Comparison of ENCODE assay signal across 8 cellular contexts in genomic region chr1:232635778-232636356, GRCh38. TPM values are rescaled to one million over a fixed set of nuclear protein-coding genes. Genes with fewer than 3 reads are reported as not detected.
DNase-seq lines count a peak whose midpoint lies in the region; ATAC-seq and TF ChIP-seq lines count a peak whose summit lies in the region.

No MANE protein-coding gene starts in this region.

- TF ChIP-seq EP300 in stomach (IDR thresholded peaks at IDR 0.05): no peak

- H3K27ac ChIP-seq in ascending aorta (no peak overlapping the region), stomach (no peak overlapping the region)

- POLR2A ChIA-PET in BJ (lab: Charles Lee): no interaction called here

- peaks cover 2% of the 10 kb centered on the region for H3K4me1 Mint-ChIP-seq in activated T-helper 2 cell treated with anti-CD3 and anti-CD28 coated beads, Interferon-gamma antibody, Interleukin-2, Interleukin-4, amounts not matched to agents 10 μg/mL and 5 μg/mL and 100 μg/mL, durations not matched to agents 14 hours and 24 hours and 36 hours (ENCODE audit: low read depth)

- H3K9me3 ChIP-seq in ascending aorta (no peaks in the 10 kb centered on the region), stomach (no peaks in the 10 kb centered on the region)

- peak; percentile 57 for TF ChIP-seq CTCF in BJ (IDR thresholded peaks at IDR 0.05; ENCODE audit: insufficient read depth, low read depth, low read length)
- TF ChIP-seq CTCF in ascending aorta (IDR thresholded peaks at IDR 0.05): peak; percentile 44 to 75 (median 70)
- TF ChIP-seq CTCF in stomach (IDR thresholded peaks at IDR 0.05): peak in 5 of 7 experiments; percentile 47 to 80 (median 74)

- H3K27me3 ChIP-seq in BJ (ENCODE audit: control insufficient read depth, insufficient read depth, low read length): peaks cover 5% of the 10 kb centered on the region
- no peaks in the 10 kb centered on the region for H3K27me3 ChIP-seq in ascending aorta
- H3K27me3 ChIP-seq in stomach: no peaks in the 10 kb centered on the region

- H3K4me1 ChIP-seq in ascending aorta: no peaks in the 10 kb centered on the region
- H3K4me1 ChIP-seq in stomach: peaks cover 0 to 27% (median 4%) of the 10 kb centered on the region in 4 donors

- ATAC-seq in GM18867 (IDR thresholded peaks at IDR 0.05; ENCODE audit: unreplicated experiment) (peak; percentile 79), HG03139 (IDR thresholded peaks at IDR 0.05; ENCODE audit: unreplicated experiment) (peak; percentile 73)

- DNase-seq in BJ (ENCODE audit: low read depth) (no peak), NCI-H2196 treated with DMSO at 0.1 percent for 48 hours (lab: John Stamatoyannopoulos, UW; ENCODE audit: unreplicated experiment) (peak; percentile 34), ascending aorta (ENCODE audit: low spot score in 2 of 2) (no peak), hepatic stellate cell (ENCODE audit: low spot score) (peak; percentile 38), stomach (no peak)
- DNase-seq in activated T-helper 2 cell treated with anti-CD3 and anti-CD28 coated beads, Interferon-gamma antibody, Interleukin-2, Interleukin-4, amounts not matched to agents 10 μg/mL and 5 μg/mL and 100 μg/mL, durations not matched to agents 14 hours and 24 hours and 36 hours (ENCODE audit: low spot score): no peak

- 0 to 2% (median 1%) methylated on average over 3 of the region's 3 CpGs for WGBS in stomach, 5 donors

- H3K36me3 ChIP-seq in BJ (ENCODE audit: control insufficient read depth, insufficient read depth, low read length) (no peaks in the 10 kb centered on the region), ascending aorta (no peaks in the 10 kb centered on the region), stomach (no peaks in the 10 kb centered on the region)

- CTCF ChIA-PET in BJ (lab: Yijun Ruan, JAX): no interaction called here

- no peak overlapping the region for H3K27ac Mint-ChIP-seq in activated T-helper 2 cell treated with anti-CD3 and anti-CD28 coated beads, Interferon-gamma antibody, Interleukin-2, Interleukin-4, amounts not matched to agents 10 μg/mL and 5 μg/mL and 100 μg/mL, durations not matched to agents 14 hours and 24 hours and 36 hours

- intact Hi-C loops in ascending aorta (cut with DNase I) (loop anchor here (5.0 to 10.0 kb wide), 2 partner anchors 221 to 606 kb away; no protein-coding TSS in a partner anchor), stomach (cut with DNase I; ENCODE audit: low total_unique reads) (loop anchor here (5.0 to 10.0 kb wide), 4 partner anchors 319 to 769 kb away; partner anchors contain the start of gene NTPCR)
- intact Hi-C loops in activated T-helper 2 cell treated with anti-CD3 and anti-CD28 coated beads, Interferon-gamma antibody, Interleukin-2, Interleukin-4, amounts not matched to agents 10 μg/mL and 5 μg/mL and 100 μg/mL, durations not matched to agents 14 hours and 24 hours and 36 hours (cut with micrococcal nuclease): loop anchor here (1.0 to 5.0 kb wide), 2 partner anchors 391 to 605 kb away; no protein-coding TSS in a partner anchor

- H3K4me3 ChIP-seq in BJ (ENCODE audit: low read depth, low read length) (no peak overlapping the region), ascending aorta (no peak overlapping the region), stomach (no peak overlapping the region)

- no peak for TF ChIP-seq POLR2A in stomach (IDR thresholded peaks at IDR 0.05)

- H3K4me3 Mint-ChIP-seq in activated T-helper 2 cell treated with anti-CD3 and anti-CD28 coated beads, Interferon-gamma antibody, Interleukin-2, Interleukin-4, amounts not matched to agents 10 μg/mL and 5 μg/mL and 100 μg/mL, durations not matched to agents 14 hours and 24 hours and 36 hours (ENCODE audit: low read depth): no peak overlapping the region

- no peaks in the 10 kb centered on the region for H3K9me3 Mint-ChIP-seq in activated T-helper 2 cell treated with anti-CD3 and anti-CD28 coated beads, Interferon-gamma antibody, Interleukin-2, Interleukin-4, amounts not matched to agents 10 μg/mL and 5 μg/mL and 100 μg/mL, durations not matched to agents 14 hours and 24 hours and 36 hours

- no peaks in the 10 kb centered on the region for H3K36me3 Mint-ChIP-seq in activated T-helper 2 cell treated with anti-CD3 and anti-CD28 coated beads, Interferon-gamma antibody, Interleukin-2, Interleukin-4, amounts not matched to agents 10 μg/mL and 5 μg/mL and 100 μg/mL, durations not matched to agents 14 hours and 24 hours and 36 hours (ENCODE audit: low read depth)

- H3K27me3 Mint-ChIP-seq in activated T-helper 2 cell treated with anti-CD3 and anti-CD28 coated beads, Interferon-gamma antibody, Interleukin-2, Interleukin-4, amounts not matched to agents 10 μg/mL and 5 μg/mL and 100 μg/mL, durations not matched to agents 14 hours and 24 hours and 36 hours (ENCODE audit: low read depth): peaks cover 23% of the 10 kb centered on the region

RNA-seq across cellular contexts. Expression of gene SIPA1L2, which starts 5.9 kb away (rescaled TPM):
- polyA plus RNA-seq in BJ (2011; rRNA removed): 3.1 and 5.1 TPM in 2 replicates
- polyA minus RNA-seq in BJ (2011; rRNA and poly(A)+ RNA removed): 5.8 and 8.3 TPM in 2 replicates
- total RNA-seq in ascending aorta: 18.1 TPM
- 100 to 1,000 TPM in 1 of 5 donors, 10 to 100 TPM in 3, 1 to 10 TPM in 1; 6.4 to 240 (median 37.5) TPM for total RNA-seq in stomach
- 1 to 10 TPM; 2.5 to 6.8 (median 4.1) TPM for polyA plus RNA-seq in stomach
- total RNA-seq in activated T-helper 2 cell treated with anti-CD3 and anti-CD28 coated beads, Interferon-gamma antibody, Interleukin-2, Interleukin-4, amounts not matched to agents 10 μg/mL and 5 μg/mL and 100 μg/mL, durations not matched to agents 14 hours and 24 hours and 36 hours: 3.4 and 3.7 TPM in 2 replicates

Comparison
In these comparisons a context has a peak if more than half of its experiments do, and no peak if none do; other contexts are left out.
1. DNase-seq: peak in NCI-H2196 treated with DMSO at 0.1 percent for 48 hours (single experiment) and hepatic stellate cell (single experiment); none in BJ (single experiment), ascending aorta (0 of 2), stomach (single experiment) and activated T-helper 2 cell treated with anti-CD3 and anti-CD28 coated beads, Interferon-gamma antibody, Interleukin-2, Interleukin-4, amounts not matched to agents 10 μg/mL and 5 μg/mL and 100 μg/mL, durations not matched to agents 14 hours and 24 hours and 36 hours (single experiment).
2. Peak in every context shown above with its lines, with median percentiles within 50 percentile points of each other: CTCF ChIP-seq.